In the genomic region with DNA sequence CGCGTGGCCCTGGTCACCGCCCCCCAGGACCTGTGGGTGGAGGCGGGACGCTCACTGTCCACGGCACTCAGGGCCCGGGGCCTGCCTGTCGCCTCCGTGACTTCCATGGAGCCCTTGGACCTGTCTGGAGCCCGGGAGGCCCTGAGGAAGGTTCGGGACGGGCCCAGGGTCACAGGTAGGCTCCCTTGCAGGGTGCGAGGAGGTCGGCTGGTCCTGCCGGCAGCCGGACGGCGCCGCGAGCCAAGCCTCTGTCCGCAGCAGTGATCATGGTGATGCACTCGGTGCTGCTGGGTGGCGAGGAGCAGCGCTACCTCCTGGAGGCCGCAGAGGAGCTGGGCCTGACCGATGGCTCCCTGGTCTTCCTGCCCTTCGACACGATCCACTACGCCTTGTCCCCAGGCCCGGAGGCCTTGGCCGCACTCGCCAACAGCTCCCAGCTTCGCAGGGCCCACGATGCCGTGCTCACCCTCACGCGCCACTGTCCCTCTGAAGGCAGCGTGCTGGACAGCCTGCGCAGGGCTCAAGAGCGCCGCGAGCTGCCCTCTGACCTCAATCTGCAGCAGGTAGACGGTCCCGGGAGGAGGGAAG, we compare ENCODE assay signal across 22 cellular contexts. TPM values are rescaled to one million over a fixed set of nuclear protein-coding genes. Genes with fewer than 3 reads are reported as not detected.
A peak's percentile ranks its signal among the peaks of the same experiment; 100 is the strongest.
DNase-seq lines count a peak whose midpoint lies in the region; ATAC-seq, FAIRE-seq and TF ChIP-seq lines count a peak whose summit lies in the region.
"Had no signal": no experiment of that assay in that cellular context is flagged by ENCODE, and none has a peak within 500 bp of the region (broad histone marks: within the 10 kb centered on the region; RNA-seq: fewer than 3 reads in every experiment).

No MANE protein-coding gene starts in this region.

- H3K9me3 ChIP-seq in GM23248 (ENCODE audit: low read depth) = no peaks in the 10 kb centered on the region
- no peaks in the 10 kb centered on the region for H3K9me3 ChIP-seq in RWPE2 (ENCODE audit: severe bottlenecking)
- H3K9me3 ChIP-seq in psoas muscle = no peaks in the 10 kb centered on the region
- H3K9me3 ChIP-seq: colonic mucosa, gastrocnemius medialis, vagina had no signal

- ATAC-seq in RWPE2 (ENCODE audit: low read depth) (no peak), psoas muscle (no peak)
- ATAC-seq: activated CD8-positive, alpha-beta T cell treated with anti-CD3 and anti-CD28 coated beads for 36 hours; activated T-cell treated with anti-CD3 and anti-CD28 coated beads, Interleukin-2, amount 50 U/mL, for 4 hours; gastrocnemius medialis; Right ventricle myocardium inferior had no signal

- DNase-seq in GM23248 = no peak
- DNase-seq in RWPE2 (ENCODE audit: low spot score) = peak; percentile 51
- DNase-seq in iPS-NIHi11 (ENCODE audit: low spot score) = peak; percentile 67
- no peak for DNase-seq in psoas muscle
- DNase-seq in DMS79 (lab: John Stamatoyannopoulos, UW) = no peak
- DNase-seq in RCC 7860 (ENCODE audit: low spot score) = no peak
- DNase-seq in frontal cortex (ENCODE audit: low spot score in 2 of 2) = no peak
- no peak for DNase-seq in H4 (ENCODE audit: low spot score)
- DNase-seq: activated CD8-positive, alpha-beta T cell treated with anti-CD3 and anti-CD28 coated beads for 36 hours; activated T-cell treated with anti-CD3 and anti-CD28 coated beads, Interleukin-2, amount 50 U/mL, for 4 hours; CD4-positive, alpha-beta T cell; colonic mucosa; gastrocnemius medialis; NCI-H1092; NCI-H2107; NCI-H524; stimulated activated CD4-positive, alpha-beta T cell treated with anti-CD3 and anti-CD28 coated beads, Interleukin-1b, Interleukin-23, amount 100 ng/mL, for 48 hours; T-helper 1 cell had no signal

- intact Hi-C loops in psoas muscle (cut with DNase I) = no loop called here

- H3K36me3 ChIP-seq in GM23248 (ENCODE audit: low read depth) (no peaks in the 10 kb centered on the region), RWPE2 (ENCODE audit: low read depth) (no peaks in the 10 kb centered on the region), psoas muscle (ENCODE audit: insufficient read depth in 1 of 2, low read depth in 1 of 2) (no peaks in the 10 kb centered on the region)
- H3K36me3 ChIP-seq: colonic mucosa, gastrocnemius medialis, vagina had no signal

- H3K79me2 ChIP-seq in GM23248 (ENCODE audit: insufficient read depth) = no peaks in the 10 kb centered on the region

- H2AFZ ChIP-seq in GM23248 = peak overlapping the region; percentile 63

- H3K27ac ChIP-seq in GM23248 (no peak overlapping the region), RWPE2 (ENCODE audit: poor library complexity, severe bottlenecking) (no peak overlapping the region), psoas muscle (no peak overlapping the region)
- H3K27ac ChIP-seq: colonic mucosa, gastrocnemius medialis, KMS-11, vagina had no signal

- FAIRE-seq in RCC 7860 (lab: Jason Lieb, UNC) (no peak), frontal cortex (lab: Jason Lieb, UNC) (no peak)

- 52 to 56% methylated on average over 37 to 44 of the region's 44 CpGs for WGBS in GM23248 (ENCODE audit: low coverage in 1 of 2, low lambda C conversion rate in 2 of 2, missing lambda C conversion rate in 2 of 2), 2 experiments
- 48 to 53% (median 53%) methylated on average over 43 to 44 of the region's 44 CpGs for WGBS in psoas muscle, 3 donors

- H3K9ac ChIP-seq in GM23248 = no peak overlapping the region
- H3K9ac ChIP-seq: KMS-11 had no signal

- no peaks in the 10 kb centered on the region for H3K9me2 ChIP-seq in GM23248 (ENCODE audit: insufficient read depth)

- no peak overlapping the region; the same call in 1 of the 2 replicates for H3K4me3 ChIP-seq in GM23248
- no peak overlapping the region for H3K4me3 ChIP-seq in RWPE2 (ENCODE audit: severe bottlenecking)
- H3K4me3 ChIP-seq in psoas muscle = peak overlapping the region; percentile 56
- H3K4me3 ChIP-seq: colonic mucosa had no signal

- H3K27me3 ChIP-seq in GM23248 (replicated peaks; ENCODE audit: insufficient read depth) (peaks cover 44% of the 10 kb centered on the region), RWPE2 (ENCODE audit: insufficient read depth, poor library complexity, severe bottlenecking) (peaks cover 18% of the 10 kb centered on the region), psoas muscle (ENCODE audit: insufficient read depth in 3 of 3, low read length in 2 of 3) (peaks cover 0 to 59% (median 20%) of the 10 kb centered on the region in 3 donors)

- in situ Hi-C loops in GM23248 (cut with MboI) = no loop called here

- TF ChIP-seq CTCF in RWPE2 (IDR thresholded peaks at IDR 0.05; ENCODE audit: poor library complexity, severe bottlenecking) (no peak), psoas muscle (IDR thresholded peaks at IDR 0.05) (no peak)

- H3K4me1 ChIP-seq in GM23248 (ENCODE audit: insufficient read depth) (no peaks in the 10 kb centered on the region), RWPE2 (ENCODE audit: insufficient read depth, poor library complexity, severe bottlenecking) (no peaks in the 10 kb centered on the region), psoas muscle (peaks cover 4% of the 10 kb centered on the region)

- no peak overlapping the region for H3K4me2 ChIP-seq in GM23248 (ENCODE audit: unreplicated experiment)
- H3K4me2 ChIP-seq: KMS-11 had no signal

- H3F3A ChIP-seq in GM23248 (ENCODE audit: insufficient read depth) = peaks cover 3% of the 10 kb centered on the region; the same call in 1 of the 2 replicates

- H4K20me1 ChIP-seq in GM23248 (ENCODE audit: insufficient read depth) = no peaks in the 10 kb centered on the region

RNA-seq across cellular contexts. Expression of a gene that starts 1.3 kb away (rescaled TPM):
- 0.22 and 0.89 TPM in 2 replicates for total RNA-seq in GM23248 (2014; rRNA removed; shearing (Covaris generic))
- polyA plus RNA-seq in GM23248 (2016; fragmentation: Nextera tagmentation; extraction: Ambion mirVana) (0.05 TPM in 1 of 2 replicates, not detected in the other), psoas muscle (not detected)
- total RNA-seq in psoas muscle (not detected), frontal cortex (under 0.01 TPM)
- total RNA-seq in H4 (2014; rRNA removed; shearing (Covaris generic)) = not detected in 2 replicates
- total RNA-seq: activated CD8-positive, alpha-beta T cell treated with anti-CD3 and anti-CD28 coated beads for 36 hours; gastrocnemius medialis; vagina had no signal
- polyA plus RNA-seq: AG04450 had no signal

RNA-seq across cellular contexts. Expression of a gene that starts 35.2 kb away (rescaled TPM):
- total RNA-seq in GM23248 (2014; rRNA removed; shearing (Covaris generic)) = not detected in 2 replicates
- polyA plus RNA-seq in GM23248 (2016; fragmentation: Nextera tagmentation; extraction: Ambion mirVana) = not detected in 2 replicates
- under 1 TPM in 3 of 4 donors, not detected in 1; 0.13 to 0.42 (median 0.32) TPM for total RNA-seq in psoas muscle
- 1 to 10 TPM in 1 of 3 donors, under 1 TPM in 1, not detected in 1; 0.09 to 1.1 TPM for polyA plus RNA-seq in psoas muscle
- under 0.01 TPM for total RNA-seq in frontal cortex
- total RNA-seq in H4 (2014; rRNA removed; shearing (Covaris generic)) = not detected in 2 replicates
- total RNA-seq: CD4-positive, alpha-beta T cell had no signal
- polyA plus RNA-seq: AG04450 had no signal

Comparison
In these comparisons a context has a peak if more than half of its experiments do, and no peak if none do; other contexts are left out.
1. DNase-seq: peak in RWPE2 (single experiment) and iPS-NIHi11 (single experiment); none in GM23248 (single experiment), psoas muscle (0 of 2), DMS79 (single experiment), RCC 7860 (single experiment), frontal cortex (0 of 2) and H4 (single experiment).